In the genomic region with DNA sequence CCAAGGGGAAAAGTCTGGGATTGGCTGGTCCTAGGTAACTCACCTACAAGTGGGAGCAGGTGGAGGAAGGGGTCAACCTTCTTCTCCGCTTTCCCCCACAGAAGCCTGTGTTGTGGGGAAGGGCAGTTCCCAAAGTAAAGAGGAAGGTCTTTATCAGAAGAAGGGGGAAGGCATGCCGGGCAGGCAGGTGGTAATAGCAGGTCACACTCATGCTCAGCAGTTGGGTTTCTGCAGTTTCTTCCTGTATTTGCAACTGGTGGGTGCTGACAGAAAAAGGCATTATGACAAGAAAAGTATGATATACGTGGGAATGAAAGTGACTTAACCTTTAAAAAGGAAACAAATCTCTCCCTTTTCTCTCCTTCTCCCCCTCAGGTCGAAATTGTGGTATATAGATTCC, we compare ENCODE assay signal across 11 cellular contexts. TPM values are rescaled to one million over a fixed set of nuclear protein-coding genes. Genes with fewer than 3 reads are reported as not detected.
DNase-seq lines count a peak whose midpoint lies in the region; FAIRE-seq and TF ChIP-seq lines count a peak whose summit lies in the region.
"Had no signal": no experiment of that assay in that cellular context is flagged by ENCODE, and none has a peak within 500 bp of the region (broad histone marks: within the 10 kb centered on the region; RNA-seq: fewer than 3 reads in every experiment).

No MANE protein-coding gene starts in this region.

- H3K27ac Mint-ChIP-seq in activated naive CD4-positive, alpha-beta T cell treated with anti-CD3 and anti-CD28 coated beads for 36 hours, result peak overlapping the region; percentile 97
- H3K27ac Mint-ChIP-seq in activated naive CD8-positive, alpha-beta T cell, result peak overlapping the region; percentile 96
- peak overlapping the region; percentile 89 for H3K27ac Mint-ChIP-seq in stimulated activated naive CD8-positive, alpha-beta T cell treated with anti-CD3 and anti-CD28 coated beads, Interleukin-15, Interleukin-2, amounts not matched to agents 100 ng/mL and 50 ng/mL, for 24 hours

- DNase-seq in activated naive CD4-positive, alpha-beta T cell treated with anti-CD3 and anti-CD28 coated beads for 36 hours, result peak; percentile 63
- DNase-seq in activated naive CD4-positive, alpha-beta T cell (lab: John Stamatoyannopoulos, UW), result no peak
- peak; percentile 19 for DNase-seq in M059J (ENCODE audit: low read depth)
- no peak for DNase-seq in activated gamma-delta T cell (lab: John Stamatoyannopoulos, UW)
- no peak for DNase-seq in dermis blood vessel endothelial cell
- DNase-seq in kidney, result no peak
- DNase-seq: NCI-H1092 treated with DMSO at 0.1 percent for 48 hours had no signal

- peaks cover 27% of the 10 kb centered on the region for H3K36me3 Mint-ChIP-seq in activated naive CD4-positive, alpha-beta T cell treated with anti-CD3 and anti-CD28 coated beads for 36 hours (ENCODE audit: low read depth)
- peaks cover 7% of the 10 kb centered on the region for H3K36me3 Mint-ChIP-seq in activated naive CD8-positive, alpha-beta T cell
- H3K36me3 Mint-ChIP-seq in stimulated activated naive CD8-positive, alpha-beta T cell treated with anti-CD3 and anti-CD28 coated beads, Interleukin-15, Interleukin-2, amounts not matched to agents 100 ng/mL and 50 ng/mL, for 24 hours (ENCODE audit: low read depth), result peaks cover 14% of the 10 kb centered on the region

- H3K4me3 ChIP-seq in kidney (ENCODE audit: low read length in 2 of 2), result no peak overlapping the region
- H3K4me3 ChIP-seq: prostate gland had no signal

- peaks cover 54% of the 10 kb centered on the region for H3K4me1 Mint-ChIP-seq in activated naive CD4-positive, alpha-beta T cell treated with anti-CD3 and anti-CD28 coated beads for 36 hours (ENCODE audit: low read depth)
- peaks cover 65% of the 10 kb centered on the region for H3K4me1 Mint-ChIP-seq in activated naive CD8-positive, alpha-beta T cell (ENCODE audit: low read depth)
- H3K4me1 Mint-ChIP-seq in stimulated activated naive CD8-positive, alpha-beta T cell treated with anti-CD3 and anti-CD28 coated beads, Interleukin-15, Interleukin-2, amounts not matched to agents 100 ng/mL and 50 ng/mL, for 24 hours (ENCODE audit: low read depth), result peaks cover 58% of the 10 kb centered on the region

- no peak overlapping the region for H3K27ac ChIP-seq in kidney (ENCODE audit: low read depth in 2 of 2, low read length in 2 of 2)
- H3K27ac ChIP-seq: prostate gland had no signal

- H3K4me1 ChIP-seq in kidney (ENCODE audit: control insufficient read depth in 1 of 2, insufficient read depth in 1 of 2, low read depth in 1 of 2, low read length in 2 of 2), result peaks cover 0 to 2% of the 10 kb centered on the region in 2 donors
- H3K4me1 ChIP-seq: prostate gland had no signal

- CTCF ChIA-PET in activated naive CD4-positive, alpha-beta T cell treated with anti-CD3 and anti-CD28 coated beads for 36 hours (lab: Charles Lee), result interaction anchor here (1.2 kb wide), 2 partner anchors 21 to 247 kb away, joined by 3 read pairs; no protein-coding TSS in a partner anchor

- intact Hi-C loops in activated naive CD4-positive, alpha-beta T cell treated with anti-CD3 and anti-CD28 coated beads for 36 hours (cut with micrococcal nuclease), result loop anchor here (1.0 kb wide), 1 partner anchor 122 kb away; no protein-coding TSS in a partner anchor
- intact Hi-C loops in kidney (cut with DNase I), result no loop called here

- peak overlapping the region; percentile 73 for H3K4me3 Mint-ChIP-seq in activated naive CD4-positive, alpha-beta T cell treated with anti-CD3 and anti-CD28 coated beads for 36 hours
- H3K4me3 Mint-ChIP-seq in activated naive CD8-positive, alpha-beta T cell, result peak overlapping the region; percentile 61
- H3K4me3 Mint-ChIP-seq in stimulated activated naive CD8-positive, alpha-beta T cell treated with anti-CD3 and anti-CD28 coated beads, Interleukin-15, Interleukin-2, amounts not matched to agents 100 ng/mL and 50 ng/mL, for 24 hours, result peak overlapping the region; percentile 90

- H3K9me3 Mint-ChIP-seq in activated naive CD4-positive, alpha-beta T cell treated with anti-CD3 and anti-CD28 coated beads for 36 hours, result no peaks in the 10 kb centered on the region
- H3K9me3 Mint-ChIP-seq in activated naive CD8-positive, alpha-beta T cell (ENCODE audit: low read depth), result no peaks in the 10 kb centered on the region
- H3K9me3 Mint-ChIP-seq in stimulated activated naive CD8-positive, alpha-beta T cell treated with anti-CD3 and anti-CD28 coated beads, Interleukin-15, Interleukin-2, amounts not matched to agents 100 ng/mL and 50 ng/mL, for 24 hours, result no peaks in the 10 kb centered on the region

- H3K9me3 ChIP-seq in kidney (ENCODE audit: control insufficient read depth in 1 of 2, low read length in 2 of 2), result no peaks in the 10 kb centered on the region
- H3K9me3 ChIP-seq: prostate gland had no signal

- FAIRE-seq in kidney (lab: Jason Lieb, UNC), result no peak
- FAIRE-seq: bronchial epithelial cell had no signal

- H3K9ac ChIP-seq in kidney (ENCODE audit: low read length in 2 of 2), result no peak overlapping the region

- no peaks in the 10 kb centered on the region for H3K36me3 ChIP-seq in kidney (ENCODE audit: control insufficient read depth in 1 of 2, insufficient read depth in 2 of 2, low read length in 2 of 2)
- H3K36me3 ChIP-seq: prostate gland had no signal

- TF ChIP-seq CTCF in kidney (IDR thresholded peaks at IDR 0.05; ENCODE audit: borderline replicate concordance, extremely low read depth, insufficient read depth), result no peak

- no peaks in the 10 kb centered on the region for H3K27me3 Mint-ChIP-seq in activated naive CD4-positive, alpha-beta T cell treated with anti-CD3 and anti-CD28 coated beads for 36 hours (ENCODE audit: low read depth)
- no peaks in the 10 kb centered on the region for H3K27me3 Mint-ChIP-seq in activated naive CD8-positive, alpha-beta T cell
- H3K27me3 Mint-ChIP-seq in stimulated activated naive CD8-positive, alpha-beta T cell treated with anti-CD3 and anti-CD28 coated beads, Interleukin-15, Interleukin-2, amounts not matched to agents 100 ng/mL and 50 ng/mL, for 24 hours, result no peaks in the 10 kb centered on the region

RNA-seq across cellular contexts. Expression of gene MTMR1, which starts 3.6 kb away (rescaled TPM):
- 10 to 100 TPM; 63.6 to 65.7 TPM for total RNA-seq in activated naive CD4-positive, alpha-beta T cell treated with anti-CD3 and anti-CD28 coated beads for 36 hours
- total RNA-seq in M059J (2014; rRNA removed; shearing (Covaris generic)), result 19.9 and 37.4 TPM in 2 replicates
- total RNA-seq in dermis blood vessel endothelial cell, result 15.1 and 17.4 TPM in 2 replicates
- 24.5 TPM for total RNA-seq in kidney
- polyA plus RNA-seq in kidney (ENCODE audit: insufficient read depth, low read depth, low replicate concordance), result 6.2 TPM

Comparison
In these comparisons a context has a peak if more than half of its experiments do, and no peak if none do; other contexts are left out.
1. DNase-seq: peak in activated naive CD4-positive, alpha-beta T cell treated with anti-CD3 and anti-CD28 coated beads for 36 hours (single experiment) and M059J (single experiment); none in activated naive CD4-positive, alpha-beta T cell (0 of 4), activated gamma-delta T cell (single experiment), dermis blood vessel endothelial cell (single experiment) and kidney (single experiment).
2. Peak in every context shown above with its lines, with median percentiles within 50 percentile points of each other: H3K27ac Mint-ChIP-seq and H3K4me3 Mint-ChIP-seq.